In genomic region chr14:73457050-73457934, GRCh38 we compare ENCODE assay signal across 8 cellular contexts. TPM values are rescaled to one million over a fixed set of nuclear protein-coding genes. Genes with fewer than 3 reads are reported as not detected.
A peak's percentile ranks its signal among the peaks of the same experiment; 100 is the strongest.
DNase-seq lines count a peak whose midpoint lies in the region; ATAC-seq and TF ChIP-seq lines count a peak whose summit lies in the region.

No MANE protein-coding gene starts in this region.

- peak overlapping the region; percentile 97 for H3K27ac Mint-ChIP-seq in HFFc6
- peak overlapping the region; percentile 98 for H3K27ac Mint-ChIP-seq in memory B cell

- peaks cover 5% of the 10 kb centered on the region; the same call in 1 of the 2 replicates for H3K36me3 Mint-ChIP-seq in HFFc6 (ENCODE audit: low read depth)
- H3K36me3 Mint-ChIP-seq in memory B cell = peaks cover 7% of the 10 kb centered on the region

- TF ChIP-seq CTCF in C4-2B (conservative IDR thresholded peaks at IDR 0.05) (no peak), HFFc6 (IDR thresholded peaks at IDR 0.05) (no peak), thyroid gland (IDR thresholded peaks at IDR 0.05) (no peak)

- peak; percentile 14 for DNase-seq in HFFc6
- peak; percentile 57 for DNase-seq in UCSD-AML1 (lab: John Stamatoyannopoulos, UW; ENCODE audit: unreplicated experiment)
- DNase-seq in effector memory CD4-positive, alpha-beta T cell = peak in 2 of 3 donors; percentile 0 to 2
- peak in 1 of 2 donors; percentile 22 for DNase-seq in memory B cell (ENCODE audit: low spot score in 2 of 2)
- DNase-seq in thyroid gland = peak; percentile 45 to 58
- DNase-seq in DMS114 treated with DMSO at 0.1 percent for 48 hours (lab: John Stamatoyannopoulos, UW; ENCODE audit: unreplicated experiment) = no peak
- no peak for DNase-seq in NCI-H2227 (lab: John Stamatoyannopoulos, UW; ENCODE audit: unreplicated experiment)

- intact Hi-C loops in thyroid gland (cut with DNase I) = no loop called here

- WGBS in thyroid gland, 2 donors = 2 to 3% methylated on average over 25 of the region's 25 CpGs

- peaks cover 3% of the 10 kb centered on the region for H3K4me1 ChIP-seq in effector memory CD4-positive, alpha-beta T cell (ENCODE audit: control insufficient read depth, insufficient read depth, low read length, poor library complexity, severe bottlenecking)
- peaks cover 19 to 42% of the 10 kb centered on the region in 2 donors for H3K4me1 ChIP-seq in thyroid gland

- no peak for ATAC-seq in memory B cell (ENCODE audit: low read depth)

- peak overlapping the region; percentile 91 for H3K4me3 ChIP-seq in effector memory CD4-positive, alpha-beta T cell (ENCODE audit: insufficient read depth, low read depth, low read length, poor library complexity, severe bottlenecking)
- peak overlapping the region; percentile 51 to 97 (median 86) for H3K4me3 ChIP-seq in thyroid gland (replicated peaks in 1 of 3)

- no peaks in the 10 kb centered on the region for H3K27me3 Mint-ChIP-seq in HFFc6 (ENCODE audit: insufficient read depth)
- H3K27me3 Mint-ChIP-seq in memory B cell = no peaks in the 10 kb centered on the region

- TF ChIP-seq POLR2A in thyroid gland (IDR thresholded peaks at IDR 0.05) = no peak

- H3K9me3 Mint-ChIP-seq in HFFc6 (no peaks in the 10 kb centered on the region), memory B cell (no peaks in the 10 kb centered on the region)

- H3K4me1 Mint-ChIP-seq in HFFc6 (ENCODE audit: low read depth) (peaks cover 75% of the 10 kb centered on the region), memory B cell (peaks cover 34% of the 10 kb centered on the region)

- H3K27ac ChIP-seq in C4-2B = peak overlapping the region; percentile 83
- H3K27ac ChIP-seq in effector memory CD4-positive, alpha-beta T cell (ENCODE audit: insufficient read depth, low read length, poor library complexity, severe bottlenecking) = peak overlapping the region; percentile 74
- H3K27ac ChIP-seq in thyroid gland = peak overlapping the region; percentile 89 to 91 (median 91)

- peak overlapping the region; percentile 93 for H3K4me3 Mint-ChIP-seq in HFFc6
- H3K4me3 Mint-ChIP-seq in memory B cell = peak overlapping the region; percentile 98

- H3K27me3 ChIP-seq in effector memory CD4-positive, alpha-beta T cell (replicated peaks; ENCODE audit: control insufficient read depth, insufficient read depth, low read length, poor library complexity, severe bottlenecking) = no peaks in the 10 kb centered on the region
- no peaks in the 10 kb centered on the region for H3K27me3 ChIP-seq in thyroid gland

- no peaks in the 10 kb centered on the region for H3K9me3 ChIP-seq in effector memory CD4-positive, alpha-beta T cell (ENCODE audit: control insufficient read depth, low read length)
- no peaks in the 10 kb centered on the region for H3K9me3 ChIP-seq in thyroid gland

- no peaks in the 10 kb centered on the region for H3K36me3 ChIP-seq in effector memory CD4-positive, alpha-beta T cell (ENCODE audit: control insufficient read depth, insufficient read depth, low read length)
- no peaks in the 10 kb centered on the region for H3K36me3 ChIP-seq in thyroid gland

RNA-seq across cellular contexts. Expression of gene NUMB, which starts 1.1 kb away (rescaled TPM):
- 10 to 100 TPM; 60.1 to 80.8 (median 71.4) TPM for total RNA-seq in HFFc6 (2021; fragmentation: NEBNext Ultra II Directional; extraction: Animal tissue kit (Norgen Biotek cat#: 25700))
- 100 to 1,000 TPM in 1 of 4 donors, 10 to 100 TPM in 3; 67.1 to 101 (median 86.7) TPM for total RNA-seq in thyroid gland

RNA-seq across cellular contexts. Expression of gene RIOX1, which starts 33.4 kb away (rescaled TPM):
- 10 to 100 TPM; 10.7 to 13.3 (median 11.8) TPM for total RNA-seq in HFFc6 (2021; fragmentation: NEBNext Ultra II Directional; extraction: Animal tissue kit (Norgen Biotek cat#: 25700))
- total RNA-seq in thyroid gland = 10 to 100 TPM; 17.9 to 22.0 (median 20.9) TPM

Comparison
In these comparisons a context has a peak if more than half of its experiments do, and no peak if none do; other contexts are left out.
1. DNase-seq: peak in HFFc6 (single experiment), UCSD-AML1 (single experiment), effector memory CD4-positive, alpha-beta T cell (2 of 3) and thyroid gland (2 of 2); none in DMS114 treated with DMSO at 0.1 percent for 48 hours (single experiment) and NCI-H2227 (single experiment).
2. Peak in every context shown above with its lines, with median percentiles within 50 percentile points of each other: H3K27ac ChIP-seq.